In genomic region chr18:57437433-57437781, GRCh38 we compare ENCODE assay signal across 8 cellular contexts.
A peak's percentile ranks its signal among the peaks of the same experiment; 100 is the strongest.
DNase-seq lines count a peak whose midpoint lies in the region; ATAC-seq and TF ChIP-seq lines count a peak whose summit lies in the region.

No MANE protein-coding gene starts in this region.

- H3K9me3 ChIP-seq in parathyroid adenoma (ENCODE audit: control insufficient read depth, low read length): no peaks in the 10 kb centered on the region

- no peaks in the 10 kb centered on the region for H3K9me3 Mint-ChIP-seq in central memory CD8-positive, alpha-beta T cell

- peak overlapping the region; percentile 49 for H3K4me2 ChIP-seq in parathyroid adenoma (ENCODE audit: low read length)

- no peak overlapping the region for H2AFZ ChIP-seq in parathyroid adenoma

- H3K79me2 ChIP-seq in parathyroid adenoma: no peaks in the 10 kb centered on the region

- peaks cover 5% of the 10 kb centered on the region for H3K27me3 ChIP-seq in parathyroid adenoma (ENCODE audit: control insufficient read depth, insufficient read depth, low read length)

- H3K27ac ChIP-seq in parathyroid adenoma: no peak overlapping the region

- peaks cover 86% of the 10 kb centered on the region for H3K27me3 Mint-ChIP-seq in central memory CD8-positive, alpha-beta T cell

- H3K4me3 Mint-ChIP-seq in central memory CD8-positive, alpha-beta T cell: peak overlapping the region; percentile 71

- no peak for ATAC-seq in central memory CD8-positive, alpha-beta T cell (replicated peaks; ENCODE audit: extremely low read depth, poor library complexity, severe bottlenecking)

- H3K4me3 ChIP-seq in parathyroid adenoma (ENCODE audit: low read depth, low read length): no peak overlapping the region

- peaks cover 5% of the 10 kb centered on the region for H3K36me3 Mint-ChIP-seq in central memory CD8-positive, alpha-beta T cell (ENCODE audit: insufficient read depth)

- no peak for TF ChIP-seq CTCF in parathyroid adenoma (IDR thresholded peaks at IDR 0.05)

- H3K9ac ChIP-seq in parathyroid adenoma: no peak overlapping the region

- no peak overlapping the region for H3K27ac Mint-ChIP-seq in central memory CD8-positive, alpha-beta T cell (ENCODE audit: low read depth)

- H3K4me1 Mint-ChIP-seq in central memory CD8-positive, alpha-beta T cell: peaks cover 31% of the 10 kb centered on the region

- H3K4me1 ChIP-seq in parathyroid adenoma: peaks cover 12% of the 10 kb centered on the region

- DNase-seq in SIG-M5 treated with dmso at 0.1 percent for 504 hours (lab: John Stamatoyannopoulos, UW; ENCODE audit: unreplicated experiment) (peak; percentile 25), SIG-M5 (lab: John Stamatoyannopoulos, UW) (no peak), NCI-H1105 treated with DMSO at 0.1 percent for 48 hours (lab: John Stamatoyannopoulos, UW) (peak; percentile 52), RKO (ENCODE audit: low spot score) (no peak), pons (ENCODE audit: low spot score) (no peak), hypothalamus (lab: John Stamatoyannopoulos, UW) (no peak)
- DNase-seq in central memory CD8-positive, alpha-beta T cell (ENCODE audit: low spot score in 2 of 2): no peak

- no peaks in the 10 kb centered on the region for H3K36me3 ChIP-seq in parathyroid adenoma (ENCODE audit: control insufficient read depth, insufficient read depth, low read length)

Comparison
In these comparisons a context has a peak if more than half of its experiments do, and no peak if none do; other contexts are left out.
1. DNase-seq: peak in SIG-M5 treated with dmso at 0.1 percent for 504 hours (single experiment) and NCI-H1105 treated with DMSO at 0.1 percent for 48 hours (single experiment); none in SIG-M5 (single experiment), central memory CD8-positive, alpha-beta T cell (0 of 2), RKO (single experiment), pons (single experiment) and hypothalamus (0 of 51).